ENCODE assay signal across 8 cellular contexts in the genomic region with DNA sequence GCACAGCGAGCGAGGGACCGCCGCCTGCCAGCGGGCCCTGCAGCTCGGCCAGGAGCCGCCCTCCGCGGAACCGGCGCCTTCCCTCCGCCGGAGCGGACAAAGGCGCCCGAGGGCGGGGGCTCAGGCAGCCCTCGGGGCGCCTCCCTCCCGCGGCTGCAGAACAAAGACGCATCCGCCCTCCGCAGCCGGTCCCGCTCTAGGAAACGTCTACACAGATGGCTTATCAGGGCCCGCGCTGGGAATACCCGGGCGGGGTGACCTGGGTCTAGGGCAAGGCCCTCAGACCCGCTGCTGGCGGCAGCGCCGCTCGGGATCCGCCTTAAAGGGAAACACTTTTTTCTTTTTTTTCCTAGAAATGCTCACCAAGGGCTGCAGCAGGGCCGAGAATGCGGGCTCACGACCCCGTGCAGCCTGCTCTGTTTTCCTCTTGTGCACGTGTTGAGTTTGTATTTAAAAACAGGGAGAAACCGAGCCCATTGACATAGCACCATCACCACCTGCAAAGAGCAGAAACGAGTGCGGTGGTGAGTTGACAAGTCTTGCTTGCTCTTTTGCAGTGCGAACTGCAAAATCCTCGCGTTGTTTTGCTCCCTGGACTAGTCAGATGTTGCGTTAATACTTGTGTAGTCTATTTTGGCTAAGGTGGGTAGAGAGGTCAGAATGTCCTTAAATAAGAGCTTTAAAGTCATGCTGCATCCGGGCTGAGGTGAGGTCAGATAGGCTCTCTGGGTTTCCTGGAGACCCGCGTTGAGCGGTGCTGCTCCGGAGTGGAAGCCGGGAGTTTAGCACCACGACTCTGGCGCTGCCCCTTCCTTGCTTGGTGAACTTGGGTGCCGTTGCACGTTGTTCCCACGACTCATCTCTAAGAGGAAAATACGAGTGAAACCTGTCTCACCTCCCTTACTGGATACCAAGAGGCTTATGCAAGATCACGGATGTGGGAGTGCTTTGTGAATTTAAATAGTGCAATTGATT. TPM values are rescaled to one million over a fixed set of nuclear protein-coding genes. Genes with fewer than 3 reads are reported as not detected.
DNase-seq lines count a peak whose midpoint lies in the region; ATAC-seq and TF ChIP-seq lines count a peak whose summit lies in the region.

No MANE protein-coding gene starts in this region.

- peak; percentile 16 for ATAC-seq in CD8-positive, alpha-beta T cell
- ATAC-seq in GM21360 (IDR thresholded peaks at IDR 0.05; ENCODE audit: unreplicated experiment): peak; percentile 23

- H3K36me3 Mint-ChIP-seq in CD8-positive, alpha-beta T cell: peaks cover 2% of the 10 kb centered on the region

- POLR2A ChIA-PET in CD8-positive, alpha-beta T cell (lab: Charles Lee): interaction anchor here (0.8 to 2.2 kb wide), 8 partner anchors 10 to 369 kb away, joined by 3 to 9 read pairs (median 3); no protein-coding TSS in a partner anchor

- no peak overlapping the region for H3K27ac Mint-ChIP-seq in CD8-positive, alpha-beta T cell

- DNase-seq in CD8-positive, alpha-beta T cell: peak; percentile 21 to 77 (median 54)
- peak; percentile 13 to 44 for DNase-seq in HL-60 (ENCODE audit: low read depth in 1 of 2, low spot score in 1 of 2)
- DNase-seq in activated T-helper 9 cell treated with anti-CD3 and anti-CD28 coated beads, Interleukin-2, amount 50 U/mL, for 16 hours (ENCODE audit: low read depth): peak; percentile 39
- DNase-seq in foreskin fibroblast: peak in 1 of 2 donors; percentile 77
- peak; percentile 70 to 83 for DNase-seq in tibial artery

- peak overlapping the region; percentile 87 for H2AFZ ChIP-seq in neuron (ENCODE audit: low read depth, low read length)

- peaks cover 17% of the 10 kb centered on the region for H3K4me1 Mint-ChIP-seq in CD8-positive, alpha-beta T cell (ENCODE audit: low read depth)

- no peak for TF ChIP-seq CTCF in CD8-positive, alpha-beta T cell (IDR thresholded peaks at IDR 0.05)
- TF ChIP-seq CTCF in HL-60 (IDR thresholded peaks at IDR 0.05; ENCODE audit: insufficient read depth, low read length) (no peak), foreskin fibroblast (IDR thresholded peaks at IDR 0.05; ENCODE audit: low read depth, low read length) (no peak), tibial artery (IDR thresholded peaks at IDR 0.05) (no peak)

- intact Hi-C loops in CD8-positive, alpha-beta T cell (cut with DNase I, micrococcal nuclease): loop anchor here (1.0 to 10.0 kb wide), 14 partner anchors 87 to 371 kb away; partner anchors contain the start of genes CEP43 (in 2 of the 2) and RNASET2 (in 2 of the 2)
- intact Hi-C loops in tibial artery (cut with DNase I; ENCODE audit: low total_unique reads): loop anchor here (5.0 kb wide), 1 partner anchor 246 kb away; the partner anchor contains the start of gene MPC1

- H3K9me3 ChIP-seq in CD8-positive, alpha-beta T cell (ENCODE audit: low read length): no peaks in the 10 kb centered on the region
- no peaks in the 10 kb centered on the region for H3K9me3 ChIP-seq in neuron (ENCODE audit: low read length)
- no peaks in the 10 kb centered on the region for H3K9me3 ChIP-seq in tibial artery

- H3K27me3 ChIP-seq in CD8-positive, alpha-beta T cell (ENCODE audit: insufficient read depth, low read length): no peaks in the 10 kb centered on the region
- H3K27me3 ChIP-seq in HL-60 (ENCODE audit: insufficient read depth, poor library complexity, severe bottlenecking) (no peaks in the 10 kb centered on the region), neuron (ENCODE audit: insufficient read depth, low read length) (no peaks in the 10 kb centered on the region), tibial artery (peaks cover 0 to 7% of the 10 kb centered on the region in 2 donors)

- H3K27me3 Mint-ChIP-seq in CD8-positive, alpha-beta T cell (ENCODE audit: low read depth): peaks cover 33% of the 10 kb centered on the region

- no peaks in the 10 kb centered on the region for H3K9me3 Mint-ChIP-seq in CD8-positive, alpha-beta T cell

- H3K27ac ChIP-seq in CD8-positive, alpha-beta T cell (ENCODE audit: low read depth, low read length): peak overlapping the region; percentile 54
- H3K27ac ChIP-seq in HL-60 (replicated peaks): peak overlapping the region; percentile 5; the same call in 1 of the 2 replicates
- H3K27ac ChIP-seq in tibial artery: peak overlapping the region; percentile 80 to 81

- peaks cover 17% of the 10 kb centered on the region for H3K4me1 ChIP-seq in CD8-positive, alpha-beta T cell (ENCODE audit: insufficient read depth, low read length)
- H3K4me1 ChIP-seq in neuron (ENCODE audit: insufficient read depth, low read length) (peaks cover 20% of the 10 kb centered on the region), tibial artery (peaks cover 0 to 33% (median 8%) of the 10 kb centered on the region in 4 donors)

- CTCF ChIA-PET in CD8-positive, alpha-beta T cell (lab: Charles Lee): interaction anchor here (1.0 to 1.6 kb wide), 4 partner anchors 15 to 193 kb away, joined by 3 to 4 read pairs (median 3); no protein-coding TSS in a partner anchor

- H3K36me3 ChIP-seq in CD8-positive, alpha-beta T cell (ENCODE audit: insufficient read depth, low read length): no peaks in the 10 kb centered on the region
- H3K36me3 ChIP-seq in neuron (ENCODE audit: insufficient read depth, low read length) (no peaks in the 10 kb centered on the region), tibial artery (no peaks in the 10 kb centered on the region)

- H3K4me3 Mint-ChIP-seq in CD8-positive, alpha-beta T cell: peak overlapping the region; percentile 94

- H3K4me3 ChIP-seq in CD8-positive, alpha-beta T cell (ENCODE audit: low read depth, low read length): peak overlapping the region; percentile 70
- H3K4me3 ChIP-seq in HL-60 (replicated peaks; ENCODE audit: insufficient read depth, low read length): peak overlapping the region; percentile 47
- peak overlapping the region; percentile 56 to 66 for H3K4me3 ChIP-seq in foreskin fibroblast (ENCODE audit: low read depth in 1 of 2, low read length in 2 of 2)
- peak overlapping the region; percentile 70 for H3K4me3 ChIP-seq in neuron (ENCODE audit: low read length)
- peak overlapping the region; percentile 70 to 83 for H3K4me3 ChIP-seq in tibial artery

TF ChIP-seq in PFSK-1, 5 proteins besides CTCF, POLR2A, EP300 and RAD21:
- TF ChIP-seq FOXP2 (optimal IDR thresholded peaks at IDR 0.05; ENCODE audit: borderline replicate concordance, extremely low read depth, extremely low read length, insufficient read depth) (no peak), SIN3A (IDR thresholded peaks at IDR 0.05; ENCODE audit: borderline replicate concordance, insufficient read depth, low read length) (peak; percentile 59; the same call in 1 of the 2 replicates)

RNA-seq across cellular contexts. Expression of gene RPS6KA2, which starts 1.1 kb away (rescaled TPM):
- 1 to 10 TPM; 2.2 TPM for total RNA-seq in CD8-positive, alpha-beta T cell
- polyA plus RNA-seq in PFSK-1 (2012; ENCODE audit: insufficient read length, low read depth): 84.7 TPM

RNA-seq across cellular contexts. Expression of gene RAMACL, which starts 41.7 kb away (rescaled TPM):
- total RNA-seq in CD8-positive, alpha-beta T cell: under 1 TPM in 1 of 2 experiments, not detected in 1; 0.31 TPM
- polyA plus RNA-seq in PFSK-1 (2012; ENCODE audit: insufficient read length, low read depth): not detected

Comparison
In these comparisons a context has a peak if more than half of its experiments do, and no peak if none do; other contexts are left out.
1. H3K27ac ChIP-seq: peak in every context shown above with its lines; median percentile 80 in tibial artery; 54 in CD8-positive, alpha-beta T cell; 5 in HL-60.